In the genomic region with DNA sequence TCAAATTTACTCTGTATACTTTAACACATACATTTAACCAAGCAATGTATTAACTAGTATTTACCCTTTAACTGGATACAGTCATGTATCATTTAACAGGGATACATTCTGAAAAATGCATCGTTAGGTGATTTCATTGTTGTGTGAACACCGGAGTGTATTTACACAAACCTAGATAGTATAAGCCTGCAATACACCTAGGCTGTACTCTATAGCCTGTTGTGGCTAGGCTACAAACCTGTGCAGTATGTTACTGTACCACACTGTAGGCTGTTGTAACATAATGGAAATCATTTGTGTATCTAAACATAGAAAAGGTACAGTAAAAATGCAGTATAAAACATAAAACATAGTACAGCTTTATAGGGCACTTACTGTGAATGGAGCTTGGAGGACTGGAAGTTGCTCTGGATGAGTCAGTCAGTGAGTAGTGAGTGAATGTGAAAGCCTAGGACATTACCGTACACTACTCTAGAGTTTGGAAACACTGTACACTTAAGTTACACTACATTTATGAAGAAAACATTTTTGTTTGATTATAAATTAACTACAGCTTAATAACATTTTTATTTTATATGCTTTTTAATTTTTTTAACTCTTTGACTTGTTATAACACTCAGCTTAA, we compare ENCODE assay signal across 16 cellular contexts. TPM values are rescaled to one million over a fixed set of nuclear protein-coding genes. Genes with fewer than 3 reads are reported as not detected.
DNase-seq lines count a peak whose midpoint lies in the region; TF ChIP-seq lines count a peak whose summit lies in the region.
"Had no signal": no experiment of that assay in that cellular context is flagged by ENCODE, and none has a peak within 500 bp of the region (broad histone marks: within the 10 kb centered on the region; RNA-seq: fewer than 3 reads in every experiment).

No MANE protein-coding gene starts in this region.

- no peaks in the 10 kb centered on the region for H3K27me3 ChIP-seq in kidney epithelial cell (ENCODE audit: control insufficient read depth, insufficient read depth, low read length)
- H3K27me3 ChIP-seq: gastrocnemius medialis had no signal

- DNase-seq in DMS153 treated with DMSO at 0.1 percent for 48 hours (lab: John Stamatoyannopoulos, UW; ENCODE audit: unreplicated experiment): peak; percentile 45
- peak; percentile 28 for DNase-seq in NCI-H69 (lab: John Stamatoyannopoulos, UW)
- peak; percentile 46 to 81 for DNase-seq in cardiac fibroblast (ENCODE audit: low read depth in 2 of 2)
- DNase-seq in kidney epithelial cell (ENCODE audit: low read depth): peak; percentile 29
- no peak for DNase-seq in caudate nucleus (lab: John Stamatoyannopoulos, UW)
- DNase-seq in stimulated activated CD4-positive, alpha-beta T cell treated with anti-CD3 and anti-CD28 coated beads, Interleukin-2, amount 100 ng/mL, for 24 hours: no peak
- DNase-seq in NCI-H1694 (lab: John Stamatoyannopoulos, UW): no peak
- DNase-seq in activated CD4-positive, alpha-beta T cell treated with anti-CD3 and anti-CD28 coated beads, Interleukin-2, amount 50 U/mL, for 48 hours: no peak
- DNase-seq: activated CD4-positive, alpha-beta memory T cell treated with anti-CD3 and anti-CD28 coated beads, Interleukin-2, amount 10 ng/mL, durations not matched to agents 7 days and 5 days; gastrocnemius medialis; KG1; NCI-H1436; NCI-H510A; OCI-M1; psoas muscle had no signal

- no peak for TF ChIP-seq CTCF in cardiac fibroblast (IDR thresholded peaks at IDR 0.05; ENCODE audit: low read depth, low read length)
- no peak for TF ChIP-seq CTCF in kidney epithelial cell (IDR thresholded peaks at IDR 0.05; ENCODE audit: insufficient read depth, low read length, poor library complexity, severe bottlenecking)

- no peak overlapping the region for H3K4me3 ChIP-seq in cardiac fibroblast (replicated peaks in 1 of 2; ENCODE audit: low read depth in 2 of 2, low read length in 2 of 2)
- H3K4me3 ChIP-seq in kidney epithelial cell (ENCODE audit: low read depth, low read length): no peak overlapping the region
- H3K4me3 ChIP-seq: gastrocnemius medialis, psoas muscle had no signal

- H3K27ac ChIP-seq in caudate nucleus (ENCODE audit: low read depth, low read length): no peak overlapping the region
- H3K27ac ChIP-seq: gastrocnemius medialis, HL-60, psoas muscle had no signal

- no peaks in the 10 kb centered on the region for H3K36me3 ChIP-seq in kidney epithelial cell (ENCODE audit: control insufficient read depth, insufficient read depth, low read length)
- H3K36me3 ChIP-seq: gastrocnemius medialis had no signal

RNA-seq across cellular contexts. Expression of gene RGS4, which starts 21.3 kb away (rescaled TPM):
- 6.6 and 20.8 TPM in 2 replicates for total RNA-seq in kidney epithelial cell
- total RNA-seq: activated CD4-positive, alpha-beta memory T cell treated with anti-CD3 and anti-CD28 coated beads, Interleukin-2, amount 10 ng/mL, durations not matched to agents 7 days and 5 days; gastrocnemius medialis had no signal

Comparison
In these comparisons a context has a peak if more than half of its experiments do, and no peak if none do; other contexts are left out.
1. DNase-seq: peak in DMS153 treated with DMSO at 0.1 percent for 48 hours (single experiment), NCI-H69 (single experiment), cardiac fibroblast (2 of 2) and kidney epithelial cell (single experiment); none in caudate nucleus (0 of 61), stimulated activated CD4-positive, alpha-beta T cell treated with anti-CD3 and anti-CD28 coated beads, Interleukin-2, amount 100 ng/mL, for 24 hours (0 of 2), NCI-H1694 (single experiment) and activated CD4-positive, alpha-beta T cell treated with anti-CD3 and anti-CD28 coated beads, Interleukin-2, amount 50 U/mL, for 48 hours (0 of 2).